9 cellular contexts compared by ENCODE assay signal in the genomic region with DNA sequence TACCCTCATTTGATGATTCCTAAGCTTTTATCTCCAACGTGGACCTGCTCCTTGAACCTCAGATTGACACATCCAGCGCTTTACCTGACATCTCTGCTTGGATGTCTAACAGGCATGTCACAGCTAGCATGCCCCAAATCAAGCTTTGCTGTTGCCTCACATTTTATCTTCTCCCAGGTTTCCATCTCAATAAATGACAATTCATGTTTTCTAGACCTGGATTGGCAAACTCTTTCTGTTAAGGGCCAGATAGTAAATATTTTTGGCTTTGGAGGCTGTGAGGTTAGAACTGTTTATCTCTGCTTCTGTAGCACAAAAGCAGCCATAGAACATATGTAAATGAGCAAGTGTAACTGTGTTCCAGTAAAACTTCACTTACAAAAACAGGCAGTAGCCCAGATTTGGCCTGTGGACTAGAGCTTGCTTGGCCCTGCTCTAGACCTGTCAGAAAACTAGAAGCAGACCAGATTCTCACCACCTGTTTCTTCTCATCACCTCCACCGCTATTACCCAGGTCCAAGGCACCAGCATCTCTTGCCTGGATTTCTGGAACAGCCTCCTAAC. TPM values are rescaled to one million over a fixed set of nuclear protein-coding genes. Genes with fewer than 3 reads are reported as not detected.
DNase-seq lines count a peak whose midpoint lies in the region; ATAC-seq and TF ChIP-seq lines count a peak whose summit lies in the region.
"Had no signal": no experiment of that assay in that cellular context is flagged by ENCODE, and none has a peak within 500 bp of the region (broad histone marks: within the 10 kb centered on the region; RNA-seq: fewer than 3 reads in every experiment).

No MANE protein-coding gene starts in this region.

- WGBS in heart left ventricle, 4 donors, result 57 to 67% (median 62%) methylated on average over 3 of the region's 3 CpGs
- 65% methylated on average over 3 of the region's 3 CpGs for WGBS in right cardiac atrium
- 60 to 76% methylated on average over 3 of the region's 3 CpGs for WGBS in aorta, 2 donors

- H3K4me3 ChIP-seq in heart left ventricle (no peak overlapping the region), right cardiac atrium (ENCODE audit: low read length) (no peak overlapping the region), choroid plexus epithelial cell (ENCODE audit: low read depth, low read length) (no peak overlapping the region), muscle layer of colon (ENCODE audit: low read depth in 1 of 2, low read length in 2 of 2) (no peak overlapping the region), aorta (ENCODE audit: low read length in 2 of 2) (no peak overlapping the region)

- no peak overlapping the region for H3K9ac ChIP-seq in muscle layer of colon (ENCODE audit: low read length)

- DNase-seq in heart left ventricle (no peak), right cardiac atrium (no peak), choroid plexus epithelial cell (ENCODE audit: low read depth) (peak; percentile 66), aorta (no peak), NCI-H524 (lab: John Stamatoyannopoulos, UW) (no peak)
- DNase-seq: NCI-H1105 treated with DMSO at 0.1 percent for 48 hours had no signal

- H3K4me1 ChIP-seq in heart left ventricle, result peaks cover 0 to 22% (median 7%) of the 10 kb centered on the region in 12 donors
- H3K4me1 ChIP-seq in right cardiac atrium (ENCODE audit: control insufficient read depth, insufficient read depth, low read length), result peaks cover 2% of the 10 kb centered on the region
- H3K4me1 ChIP-seq in muscle layer of colon (ENCODE audit: insufficient read depth, low read length), result peaks cover 20% of the 10 kb centered on the region
- H3K4me1 ChIP-seq in aorta (ENCODE audit: control insufficient read depth in 1 of 2, insufficient read depth in 2 of 2, low read length in 2 of 2), result peaks cover 0 to 4% of the 10 kb centered on the region in 2 donors

- H3K27ac ChIP-seq in heart left ventricle (peak overlapping the region in 5 of 12 donors; percentile 19 to 69 (median 40)), right cardiac atrium (ENCODE audit: low read length) (no peak overlapping the region), muscle layer of colon (ENCODE audit: low read depth, low read length) (peak overlapping the region; percentile 26), aorta (ENCODE audit: low read depth in 1 of 2, low read length in 2 of 2) (peak overlapping the region; percentile 69)

- H3K27me3 ChIP-seq in heart left ventricle (no peaks in the 10 kb centered on the region), right cardiac atrium (ENCODE audit: control insufficient read depth, insufficient read depth) (no peaks in the 10 kb centered on the region), muscle layer of colon (ENCODE audit: control insufficient read depth in 1 of 2, insufficient read depth in 2 of 2, low read length in 2 of 2) (no peaks in the 10 kb centered on the region), aorta (ENCODE audit: control insufficient read depth in 1 of 2, insufficient read depth in 2 of 2, low read length in 1 of 2) (no peaks in the 10 kb centered on the region)

- H3K9me3 ChIP-seq in heart left ventricle, result no peaks in the 10 kb centered on the region
- no peaks in the 10 kb centered on the region for H3K9me3 ChIP-seq in right cardiac atrium (ENCODE audit: control insufficient read depth, low read length)
- H3K9me3 ChIP-seq in muscle layer of colon (ENCODE audit: low read length), result no peaks in the 10 kb centered on the region
- H3K9me3 ChIP-seq in aorta (ENCODE audit: control insufficient read depth, low read length), result no peaks in the 10 kb centered on the region

- intact Hi-C loops in heart left ventricle (cut with DNase I) (no loop called here), right cardiac atrium (cut with DNase I) (no loop called here), aorta (cut with DNase I) (no loop called here)

- TF ChIP-seq CTCF in heart left ventricle (IDR thresholded peaks at IDR 0.05) (no peak), choroid plexus epithelial cell (conservative IDR thresholded peaks at IDR 0.05; ENCODE audit: low read depth, low read length) (no peak)

- no peak for TF ChIP-seq POLR2A in heart left ventricle (IDR thresholded peaks at IDR 0.05)

- ATAC-seq in heart left ventricle (peak in 3 of 4 donors; percentile 7 to 45 (median 36)), right cardiac atrium (no peak), aorta (ENCODE audit: low FRiP score) (no peak), GM21360 (IDR thresholded peaks at IDR 0.05; ENCODE audit: unreplicated experiment) (no peak), HG03025 (IDR thresholded peaks at IDR 0.05; ENCODE audit: low FRiP score, unreplicated experiment) (no peak)

- peaks cover 0 to 25% (median 12%) of the 10 kb centered on the region in 9 donors for H3K36me3 ChIP-seq in heart left ventricle
- no peaks in the 10 kb centered on the region for H3K36me3 ChIP-seq in muscle layer of colon (ENCODE audit: insufficient read depth, low read length)
- H3K36me3 ChIP-seq in aorta (ENCODE audit: control insufficient read depth in 1 of 2, insufficient read depth in 2 of 2, low read length in 1 of 2), result no peaks in the 10 kb centered on the region

RNA-seq across cellular contexts. Expression of gene UBE4B, which starts 42.2 kb away (rescaled TPM):
- total RNA-seq in heart left ventricle (100 to 1,000 TPM in 1 of 9 donors, 10 to 100 TPM in 8; 50.4 to 132 (median 68.2) TPM), right cardiac atrium (10 to 100 TPM; 53.8 to 90.5 (median 65.3) TPM), aorta (10 to 100 TPM; 46.9 to 54.8 TPM)
- polyA plus RNA-seq in heart left ventricle (10 to 100 TPM; 18.5 to 32.3 TPM), right cardiac atrium (24.1 TPM), aorta (10 to 100 TPM; 11.6 to 29.9 TPM)

Comparison
In these comparisons a context has a peak if more than half of its experiments do, and no peak if none do; other contexts are left out.
1. ATAC-seq: peak in heart left ventricle (3 of 4); none in right cardiac atrium (0 of 2), aorta (single experiment), GM21360 (single experiment) and HG03025 (single experiment).